Comparison of ENCODE assay signal across 28 cellular contexts in genomic region chr11:71188073-71188472, GRCh38.
DNase-seq lines count a peak whose midpoint lies in the region; ATAC-seq, FAIRE-seq and TF ChIP-seq lines count a peak whose summit lies in the region.
"Had no signal": no experiment of that assay in that cellular context is flagged by ENCODE, and none has a peak within 500 bp of the region (broad histone marks: within the 10 kb centered on the region; RNA-seq: fewer than 3 reads in every experiment).

No MANE protein-coding gene starts in this region.

- H3K27ac Mint-ChIP-seq in endothelial cell (ENCODE audit: unreplicated experiment) (no peak overlapping the region), progenitor cell of endocrine pancreas (peak overlapping the region; percentile 72)
- H3K27ac Mint-ChIP-seq: CD4-positive, CD25-positive, alpha-beta regulatory T cell had no signal

- TF ChIP-seq CTCF in endothelial cell (IDR thresholded peaks at IDR 0.05; ENCODE audit: unreplicated experiment) (no peak), progenitor cell of endocrine pancreas (IDR thresholded peaks at IDR 0.05; ENCODE audit: unreplicated experiment) (no peak), upper lobe of right lung (IDR thresholded peaks at IDR 0.05) (no peak), hepatocyte (IDR thresholded peaks at IDR 0.05; ENCODE audit: poor library complexity) (no peak)

- DNase-seq in HTR-8/SVneo (ENCODE audit: insufficient read length, low spot score) (no peak), endothelial cell (ENCODE audit: low spot score) (no peak), progenitor cell of endocrine pancreas (ENCODE audit: low spot score, unreplicated experiment) (no peak), upper lobe of right lung (peak; percentile 34), hepatocyte (ENCODE audit: low spot score) (no peak), HuH-7.5 (ENCODE audit: low spot score) (no peak)
- DNase-seq: CD4-positive, CD25-positive, alpha-beta regulatory T cell; HCEC 1CT; Karpas-422; NCI-H1092; NCI-H1417 treated with DMSO at 0.1 percent for 48 hours; NCI-H187; NCI-H2081 treated with DMSO at 0.1 percent for 48 hours; NCI-H2171 treated with DMSO at 0.1 percent for 48 hours; NCI-H345; NCI-H524; NCI-H774; NK-92 treated with Interleukin-12 subunit alpha and Interleukin-12 subunit beta, amount 100 ng/mL, for 24 hours; PC-3; SJCRH30 had no signal

- no peaks in the 10 kb centered on the region for H3K9me3 ChIP-seq in upper lobe of right lung
- H3K9me3 ChIP-seq in hepatocyte (ENCODE audit: low read depth) = no peaks in the 10 kb centered on the region
- H3K9me3 ChIP-seq: BLaER1, SJCRH30 had no signal

- H4K20me1 ChIP-seq in hepatocyte (ENCODE audit: insufficient read depth, poor library complexity, severe bottlenecking) = no peaks in the 10 kb centered on the region
- H4K20me1 ChIP-seq: BLaER1 had no signal

- peak overlapping the region; percentile 23 for H3K4me3 Mint-ChIP-seq in endothelial cell (ENCODE audit: unreplicated experiment)
- H3K4me3 Mint-ChIP-seq in progenitor cell of endocrine pancreas (ENCODE audit: low read depth) = no peak overlapping the region
- H3K4me3 Mint-ChIP-seq: CD4-positive, CD25-positive, alpha-beta regulatory T cell had no signal

- H3K79me2 ChIP-seq in hepatocyte = no peaks in the 10 kb centered on the region

- H3K4me1 ChIP-seq in upper lobe of right lung = no peaks in the 10 kb centered on the region
- H3K4me1 ChIP-seq in hepatocyte (ENCODE audit: insufficient read depth) = no peaks in the 10 kb centered on the region
- H3K4me1 ChIP-seq: BLaER1, SJCRH30 had no signal

- intact Hi-C loops in upper lobe of right lung (cut with DNase I) = no loop called here

- WGBS in hepatocyte (ENCODE audit: low lambda C conversion rate, missing lambda C conversion rate) = 93% methylated on average over 8 of the region's 8 CpGs

- no peaks in the 10 kb centered on the region for H3K9me2 ChIP-seq in hepatocyte (replicated peaks; ENCODE audit: insufficient read depth)

- no peak overlapping the region for H3K4me2 ChIP-seq in hepatocyte
- H3K4me2 ChIP-seq: BLaER1 had no signal

- no peaks in the 10 kb centered on the region for H3K36me3 Mint-ChIP-seq in endothelial cell (ENCODE audit: low read depth, unreplicated experiment)
- H3K36me3 Mint-ChIP-seq in progenitor cell of endocrine pancreas (ENCODE audit: insufficient read depth) = peaks cover 17% of the 10 kb centered on the region
- H3K36me3 Mint-ChIP-seq: CD4-positive, CD25-positive, alpha-beta regulatory T cell had no signal

- H3K9me3 Mint-ChIP-seq in endothelial cell (ENCODE audit: unreplicated experiment) = no peaks in the 10 kb centered on the region
- H3K9me3 Mint-ChIP-seq in progenitor cell of endocrine pancreas (ENCODE audit: low read depth) = no peaks in the 10 kb centered on the region
- H3K9me3 Mint-ChIP-seq: CD4-positive, CD25-positive, alpha-beta regulatory T cell had no signal

- no peak overlapping the region for H3K27ac ChIP-seq in upper lobe of right lung
- H3K27ac ChIP-seq in hepatocyte = no peak overlapping the region
- H3K27ac ChIP-seq: BLaER1, HL-60, SJCRH30 had no signal

- H2AFZ ChIP-seq in hepatocyte = no peak overlapping the region

- no peak overlapping the region for H3K4me3 ChIP-seq in upper lobe of right lung
- H3K4me3 ChIP-seq in hepatocyte = no peak overlapping the region
- H3K4me3 ChIP-seq: BLaER1, SJCRH30 had no signal

- no peak for ATAC-seq in upper lobe of right lung
- ATAC-seq in HG03135 (IDR thresholded peaks at IDR 0.05; ENCODE audit: unreplicated experiment) = no peak
- ATAC-seq: PC-3, Right ventricle myocardium inferior had no signal

- H3K27me3 Mint-ChIP-seq in endothelial cell (ENCODE audit: unreplicated experiment) = peaks cover 14% of the 10 kb centered on the region
- H3K27me3 Mint-ChIP-seq in progenitor cell of endocrine pancreas = no peaks in the 10 kb centered on the region
- H3K27me3 Mint-ChIP-seq: CD4-positive, CD25-positive, alpha-beta regulatory T cell had no signal

- no peaks in the 10 kb centered on the region for H3K4me1 Mint-ChIP-seq in endothelial cell (ENCODE audit: unreplicated experiment)
- peaks cover 26% of the 10 kb centered on the region for H3K4me1 Mint-ChIP-seq in progenitor cell of endocrine pancreas (ENCODE audit: low read depth)
- H3K4me1 Mint-ChIP-seq: CD4-positive, CD25-positive, alpha-beta regulatory T cell had no signal

- H3K27me3 ChIP-seq in upper lobe of right lung (no peaks in the 10 kb centered on the region), hepatocyte (no peaks in the 10 kb centered on the region)
- H3K27me3 ChIP-seq: BLaER1, SJCRH30 had no signal

- FAIRE-seq in HTR-8/SVneo (lab: Jason Lieb, UNC) = peak; percentile 49
- FAIRE-seq: A204.1, D721Med, GM19239, H1 had no signal

- no peaks in the 10 kb centered on the region for H3K36me3 ChIP-seq in upper lobe of right lung
- no peaks in the 10 kb centered on the region for H3K36me3 ChIP-seq in hepatocyte (replicated peaks; ENCODE audit: insufficient read depth, low read depth)
- H3K36me3 ChIP-seq: BLaER1, SJCRH30 had no signal
